In the genomic region with DNA sequence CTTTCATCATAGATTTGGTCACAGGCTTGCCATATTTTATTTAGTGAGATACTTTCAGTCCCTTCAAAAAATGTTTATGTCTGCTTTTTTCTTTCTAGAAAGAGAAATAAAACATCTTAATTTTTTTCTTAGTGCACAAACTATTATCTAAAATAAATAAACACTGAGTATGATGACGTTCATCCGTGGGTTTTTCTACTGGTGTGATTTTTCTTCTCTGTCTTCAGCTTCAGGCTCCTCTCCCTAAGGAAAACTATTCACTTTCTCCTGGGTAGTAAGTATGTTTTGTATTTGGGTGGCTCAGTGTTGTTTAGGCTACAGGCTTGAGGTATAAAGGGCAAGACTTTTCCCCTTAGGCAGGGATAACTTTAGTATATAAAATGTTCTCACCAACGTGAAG, we compare ENCODE assay signal across 1 cellular context.
TF ChIP-seq lines count a peak whose summit lies in the region.

No MANE protein-coding gene starts in this region.

TF ChIP-seq in IMR-90, 13 proteins besides CTCF, POLR2A, EP300 and RAD21:
- TF ChIP-seq RCOR1 (IDR thresholded peaks at IDR 0.05; ENCODE audit: insufficient replicate concordance, low read length) (no peak), SMC3 (IDR thresholded peaks at IDR 0.05; ENCODE audit: low read depth, low read length) (no peak), CHD1 (IDR thresholded peaks at IDR 0.05; ENCODE audit: low read depth, low read length) (no peak)
